In genomic region chr7:26864309-26865093, GRCh38 we compare ENCODE assay signal across 8 cellular contexts. TPM values are rescaled to one million over a fixed set of nuclear protein-coding genes. Genes with fewer than 3 reads are reported as not detected.
A peak's percentile ranks its signal among the peaks of the same experiment; 100 is the strongest.
DNase-seq lines count a peak whose midpoint lies in the region; ATAC-seq and TF ChIP-seq lines count a peak whose summit lies in the region.

Gene SKAP2 (minus strand): TSS chr7:26864590. CDS start chr7:26864429, 161 bp downstream.

- peaks cover 7% of the 10 kb centered on the region; the same call in 1 of the 2 replicates for H4K20me1 ChIP-seq in OCI-LY7 (ENCODE audit: insufficient read depth, low read length)

- BruUV-seq in OCI-LY7 (replicated peaks; lab: Mats Ljungman, UMichigan): no TSS peak

- peaks cover 7% of the 10 kb centered on the region; the same call in 1 of the 2 replicates for H3K9me2 ChIP-seq in OCI-LY7 (ENCODE audit: insufficient read depth, low read length)

- CTCF ChIA-PET in OCI-LY7 (lab: Charles Lee; ENCODE audit: unreplicated experiment): no interaction called here

- H3K4me2 ChIP-seq in OCI-LY7 (ENCODE audit: low read length): peak within 1 kb of the TSS; percentile 86

- peak within 1 kb of the TSS; percentile 75 for H3K27ac ChIP-seq in OCI-LY7 (ENCODE audit: low read depth, low read length, poor library complexity, severe bottlenecking)

- peak; percentile 88 for ATAC-seq in GM21360 (IDR thresholded peaks at IDR 0.05; ENCODE audit: unreplicated experiment)

- H3K4me1 ChIP-seq in OCI-LY7 (ENCODE audit: insufficient read depth, low read length, poor library complexity, severe bottlenecking): peaks cover 33% of the 10 kb centered on the region

- H2AFZ ChIP-seq in OCI-LY7 (ENCODE audit: low read length): peak within 1 kb of the TSS; percentile 89

- no peaks in the 10 kb centered on the region for H3K36me3 ChIP-seq in OCI-LY7 (ENCODE audit: insufficient read depth, low read length)

- intact Hi-C loops in OCI-LY7 (cut with micrococcal nuclease; ENCODE audit: unreplicated experiment): loop anchor here (2.0 to 5.0 kb wide), 3 partner anchors 100 to 1002 kb away; no protein-coding TSS in a partner anchor

- H3K4me3 ChIP-seq in OCI-LY7 (ENCODE audit: low read depth, low read length, poor library complexity, severe bottlenecking): peak within 1 kb of the TSS; percentile 95

- DNase-seq in COR-L47 (lab: John Stamatoyannopoulos, UW): peak; percentile 97
- DNase-seq in HT1080 (ENCODE audit: low read depth): peak; percentile 98
- peak; percentile 94 for DNase-seq in OCI-LY7 (ENCODE audit: low spot score)
- DNase-seq in activated T-cell treated with anti-CD3 and anti-CD28 coated beads for 4 hours: peak; percentile 72
- DNase-seq in epidermal melanocyte (ENCODE audit: insufficient read length, low spot score): peak; percentile 87
- peak; percentile 89 for DNase-seq in middle frontal gyrus (ENCODE audit: extremely low spot score, low spot score)
- DNase-seq in stimulated activated CD8-positive, alpha-beta memory T cell treated with anti-CD3 and anti-CD28 coated beads, Interleukin-2, amount 100 ng/mL, for 48 hours (ENCODE audit: low read depth in 2 of 2): peak; percentile 84 to 88

- no peak for TF ChIP-seq CTCF in OCI-LY7 (conservative IDR thresholded peaks at IDR 0.05; ENCODE audit: low read length)

- POLR2A ChIA-PET in OCI-LY7 (lab: Charles Lee): interaction anchor here (0.5 to 2.0 kb wide), 6 partner anchors 9 to 232 kb away, joined by 3 to 5 read pairs (median 4); partner anchors contain the start of gene HOXA1

- peaks cover 37% of the 10 kb centered on the region for H3K79me2 ChIP-seq in OCI-LY7 (ENCODE audit: insufficient read depth, low read depth, low read length)

- no peaks in the 10 kb centered on the region for H3K9me3 ChIP-seq in OCI-LY7 (ENCODE audit: low read length)

RNA-seq across cellular contexts. Expression of gene SKAP2, which starts in this region (rescaled TPM):
- 9.5 and 12.7 TPM in 2 replicates for total RNA-seq in HT1080 (2014; rRNA removed; shearing (Covaris generic))
- 19.1 and 26.0 TPM in 2 replicates for polyA plus RNA-seq in HT1080 (2015; cell fraction: cytosol; rRNA removed)
- polyA plus RNA-seq in HT1080 (2015; cell fraction: nucleus; rRNA removed): 27.3 and 27.5 TPM in 2 replicates
- total RNA-seq in OCI-LY7 (2014; rRNA removed; shearing (Covaris generic)): 10.9 and 15.5 TPM in 2 replicates
- 54.8 and 67.9 TPM in 2 replicates for total RNA-seq in OCI-LY7 (2022)

Comparison
In these comparisons a context has a peak if more than half of its experiments do, and no peak if none do; other contexts are left out.
1. Peak in every context shown above with its lines: DNase-seq, ATAC-seq, H3K4me3 ChIP-seq and H3K27ac ChIP-seq.